In genomic region chr17:5011928-5012327, GRCh38 we compare ENCODE assay signal across 1 cellular context.
TF ChIP-seq lines count a peak whose summit lies in the region.

No MANE protein-coding gene starts in this region.

TF ChIP-seq in GM12878, 131 proteins besides CTCF, POLR2A, EP300 and RAD21:
- TF ChIP-seq NRF1 (conservative IDR thresholded peaks at IDR 0.05; ENCODE audit: low read depth, low read length) (no peak), PAX5 (IDR thresholded peaks at IDR 0.05; ENCODE audit: borderline replicate concordance, low read depth, low read length) (peak; percentile 31; the same call in 1 of the 2 replicates), SUPT20H (IDR thresholded peaks at IDR 0.05; ENCODE audit: borderline replicate concordance, control insufficient read depth, low read depth, low read length) (no peak), IRF4 (IDR thresholded peaks at IDR 0.05; ENCODE audit: low read depth, low read length) (peak; percentile 77; the same call in 1 of the 2 replicates), IKZF1 (conservative IDR thresholded peaks at IDR 0.05) (0 out of 2 replicates have a peak, but pooled peaks have one; percentile 6), EED (IDR thresholded peaks at IDR 0.05; ENCODE audit: low read depth) (peak; percentile 48; the same call in 1 of the 2 replicates), NR2C2 (IDR thresholded peaks at IDR 0.05; ENCODE audit: borderline replicate concordance, control insufficient read depth, insufficient read length, low read depth) (no peak), SIX5 (IDR thresholded peaks at IDR 0.05; ENCODE audit: low read depth, low read length, severe bottlenecking) (no peak), MTA2 (IDR thresholded peaks at IDR 0.05; ENCODE audit: low read depth) (no peak), RUNX3 (IDR thresholded peaks at IDR 0.05; ENCODE audit: low read length) (peak; percentile 15; the same call in 1 of the 2 replicates), JUNB (IDR thresholded peaks at IDR 0.05) (peak; percentile 72), ZZZ3 (IDR thresholded peaks at IDR 0.05; ENCODE audit: control insufficient read depth, insufficient read length, low read depth) (no peak), BHLHE40 (IDR thresholded peaks at IDR 0.05; ENCODE audit: borderline replicate concordance in 1 of 2, low read depth in 2 of 2, low read length in 1 of 2) (no peak), EGR1 (IDR thresholded peaks at IDR 0.05; ENCODE audit: borderline replicate concordance in 1 of 2, low read depth in 2 of 2, low read length in 2 of 2) (no peak), SMAD1 (IDR thresholded peaks at IDR 0.05; ENCODE audit: low read depth, partially characterized antibody) (no peak)
- TF ChIP-seq, protein P1, sequence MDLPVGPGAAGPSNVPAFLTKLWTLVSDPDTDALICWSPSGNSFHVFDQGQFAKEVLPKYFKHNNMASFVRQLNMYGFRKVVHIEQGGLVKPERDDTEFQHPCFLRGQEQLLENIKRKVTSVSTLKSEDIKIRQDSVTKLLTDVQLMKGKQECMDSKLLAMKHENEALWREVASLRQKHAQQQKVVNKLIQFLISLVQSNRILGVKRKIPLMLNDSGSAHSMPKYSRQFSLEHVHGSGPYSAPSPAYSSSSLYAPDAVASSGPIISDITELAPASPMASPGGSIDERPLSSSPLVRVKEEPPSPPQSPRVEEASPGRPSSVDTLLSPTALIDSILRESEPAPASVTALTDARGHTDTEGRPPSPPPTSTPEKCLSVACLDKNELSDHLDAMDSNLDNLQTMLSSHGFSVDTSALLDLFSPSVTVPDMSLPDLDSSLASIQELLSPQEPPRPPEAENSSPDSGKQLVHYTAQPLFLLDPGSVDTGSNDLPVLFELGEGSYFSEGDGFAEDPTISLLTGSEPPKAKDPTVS (IDR thresholded peaks at IDR 0.05; ENCODE audit: low read depth, low read length) = no peak
- TF ChIP-seq, protein P2, sequence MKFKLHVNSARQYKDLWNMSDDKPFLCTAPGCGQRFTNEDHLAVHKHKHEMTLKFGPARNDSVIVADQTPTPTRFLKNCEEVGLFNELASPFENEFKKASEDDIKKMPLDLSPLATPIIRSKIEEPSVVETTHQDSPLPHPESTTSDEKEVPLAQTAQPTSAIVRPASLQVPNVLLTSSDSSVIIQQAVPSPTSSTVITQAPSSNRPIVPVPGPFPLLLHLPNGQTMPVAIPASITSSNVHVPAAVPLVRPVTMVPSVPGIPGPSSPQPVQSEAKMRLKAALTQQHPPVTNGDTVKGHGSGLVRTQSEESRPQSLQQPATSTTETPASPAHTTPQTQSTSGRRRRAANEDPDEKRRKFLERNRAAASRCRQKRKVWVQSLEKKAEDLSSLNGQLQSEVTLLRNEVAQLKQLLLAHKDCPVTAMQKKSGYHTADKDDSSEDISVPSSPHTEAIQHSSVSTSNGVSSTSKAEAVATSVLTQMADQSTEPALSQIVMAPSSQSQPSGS (IDR thresholded peaks at IDR 0.05; ENCODE audit: low read length) = peak; percentile 25; the same call in 1 of the 2 replicates
- TF ChIP-seq, protein P3, sequence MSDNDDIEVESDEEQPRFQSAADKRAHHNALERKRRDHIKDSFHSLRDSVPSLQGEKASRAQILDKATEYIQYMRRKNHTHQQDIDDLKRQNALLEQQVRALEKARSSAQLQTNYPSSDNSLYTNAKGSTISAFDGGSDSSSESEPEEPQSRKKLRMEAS (IDR thresholded peaks at IDR 0.05; ENCODE audit: low read depth, low read length) = no peak
- TF ChIP-seq, protein P4, sequence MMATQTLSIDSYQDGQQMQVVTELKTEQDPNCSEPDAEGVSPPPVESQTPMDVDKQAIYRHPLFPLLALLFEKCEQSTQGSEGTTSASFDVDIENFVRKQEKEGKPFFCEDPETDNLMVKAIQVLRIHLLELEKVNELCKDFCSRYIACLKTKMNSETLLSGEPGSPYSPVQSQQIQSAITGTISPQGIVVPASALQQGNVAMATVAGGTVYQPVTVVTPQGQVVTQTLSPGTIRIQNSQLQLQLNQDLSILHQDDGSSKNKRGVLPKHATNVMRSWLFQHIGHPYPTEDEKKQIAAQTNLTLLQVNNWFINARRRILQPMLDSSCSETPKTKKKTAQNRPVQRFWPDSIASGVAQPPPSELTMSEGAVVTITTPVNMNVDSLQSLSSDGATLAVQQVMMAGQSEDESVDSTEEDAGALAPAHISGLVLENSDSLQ (IDR thresholded peaks at IDR 0.05) = peak; percentile 49
- TF ChIP-seq, protein P5, sequence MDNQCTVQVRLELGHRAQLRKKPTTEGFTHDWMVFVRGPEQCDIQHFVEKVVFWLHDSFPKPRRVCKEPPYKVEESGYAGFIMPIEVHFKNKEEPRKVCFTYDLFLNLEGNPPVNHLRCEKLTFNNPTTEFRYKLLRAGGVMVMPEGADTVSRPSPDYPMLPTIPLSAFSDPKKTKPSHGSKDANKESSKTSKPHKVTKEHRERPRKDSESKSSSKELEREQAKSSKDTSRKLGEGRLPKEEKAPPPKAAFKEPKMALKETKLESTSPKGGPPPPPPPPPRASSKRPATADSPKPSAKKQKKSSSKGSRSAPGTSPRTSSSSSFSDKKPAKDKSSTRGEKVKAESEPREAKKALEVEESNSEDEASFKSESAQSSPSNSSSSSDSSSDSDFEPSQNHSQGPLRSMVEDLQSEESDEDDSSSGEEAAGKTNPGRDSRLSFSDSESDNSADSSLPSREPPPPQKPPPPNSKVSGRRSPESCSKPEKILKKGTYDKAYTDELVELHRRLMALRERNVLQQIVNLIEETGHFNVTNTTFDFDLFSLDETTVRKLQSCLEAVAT (IDR thresholded peaks at IDR 0.05) = no peak
- TF ChIP-seq, protein P6, sequence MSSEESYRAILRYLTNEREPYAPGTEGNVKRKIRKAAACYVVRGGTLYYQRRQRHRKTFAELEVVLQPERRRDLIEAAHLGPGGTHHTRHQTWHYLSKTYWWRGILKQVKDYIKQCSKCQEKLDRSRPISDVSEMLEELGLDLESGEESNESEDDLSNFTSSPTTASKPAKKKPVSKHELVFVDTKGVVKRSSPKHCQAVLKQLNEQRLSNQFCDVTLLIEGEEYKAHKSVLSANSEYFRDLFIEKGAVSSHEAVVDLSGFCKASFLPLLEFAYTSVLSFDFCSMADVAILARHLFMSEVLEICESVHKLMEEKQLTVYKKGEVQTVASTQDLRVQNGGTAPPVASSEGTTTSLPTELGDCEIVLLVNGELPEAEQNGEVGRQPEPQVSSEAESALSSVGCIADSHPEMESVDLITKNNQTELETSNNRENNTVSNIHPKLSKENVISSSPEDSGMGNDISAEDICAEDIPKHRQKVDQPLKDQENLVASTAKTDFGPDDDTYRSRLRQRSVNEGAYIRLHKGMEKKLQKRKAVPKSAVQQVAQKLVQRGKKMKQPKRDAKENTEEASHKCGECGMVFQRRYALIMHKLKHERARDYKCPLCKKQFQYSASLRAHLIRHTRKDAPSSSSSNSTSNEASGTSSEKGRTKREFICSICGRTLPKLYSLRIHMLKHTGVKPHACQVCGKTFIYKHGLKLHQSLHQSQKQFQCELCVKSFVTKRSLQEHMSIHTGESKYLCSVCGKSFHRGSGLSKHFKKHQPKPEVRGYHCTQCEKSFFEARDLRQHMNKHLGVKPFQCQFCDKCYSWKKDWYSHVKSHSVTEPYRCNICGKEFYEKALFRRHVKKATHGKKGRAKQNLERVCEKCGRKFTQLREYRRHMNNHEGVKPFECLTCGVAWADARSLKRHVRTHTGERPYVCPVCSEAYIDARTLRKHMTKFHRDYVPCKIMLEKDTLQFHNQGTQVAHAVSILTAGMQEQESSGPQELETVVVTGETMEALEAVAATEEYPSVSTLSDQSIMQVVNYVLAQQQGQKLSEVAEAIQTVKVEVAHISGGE (CRISPR knock-in tag; IDR thresholded peaks at IDR 0.05) = no peak
